In the genomic region with DNA sequence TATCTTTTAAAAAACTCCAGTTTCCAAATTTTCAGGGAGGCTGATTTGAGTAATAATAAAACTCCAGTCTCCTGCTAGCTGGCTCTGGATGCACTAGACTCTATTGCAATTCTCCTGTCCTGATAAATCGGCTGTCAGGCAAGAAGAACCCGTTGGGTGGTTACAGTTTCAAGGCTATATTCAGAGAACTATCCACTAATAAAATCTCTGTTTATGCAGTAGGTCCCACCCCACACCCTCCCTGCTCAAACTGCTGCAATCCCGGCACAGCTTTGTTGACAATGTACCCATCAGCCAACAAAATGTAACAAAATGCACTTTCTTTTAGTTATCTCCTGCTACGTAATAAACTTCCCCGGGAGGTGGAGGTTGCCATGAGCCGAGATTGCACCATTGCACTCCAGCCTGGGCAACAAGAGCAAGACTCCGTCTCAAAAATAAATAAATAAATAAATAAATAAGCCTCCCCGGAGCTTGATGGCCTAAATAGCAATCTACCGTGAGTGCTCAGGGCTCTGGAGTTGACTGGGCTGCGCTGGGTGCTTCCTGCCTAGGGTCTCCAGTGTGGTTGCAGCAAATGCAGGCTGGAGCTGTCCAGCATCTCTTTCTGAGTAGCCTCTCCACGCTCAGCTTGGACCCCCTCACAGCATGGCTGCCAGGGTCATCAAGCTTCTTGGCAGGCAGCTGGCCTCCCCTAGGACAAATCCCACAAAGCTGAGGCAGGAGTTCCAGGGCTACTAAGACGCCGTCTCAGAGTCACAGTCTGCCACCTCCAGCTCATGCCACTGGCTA, we compare ENCODE assay signal across 8 cellular contexts. TPM values are rescaled to one million over a fixed set of nuclear protein-coding genes. Genes with fewer than 3 reads are reported as not detected.
A peak's percentile ranks its signal among the peaks of the same experiment; 100 is the strongest.
DNase-seq lines count a peak whose midpoint lies in the region; ATAC-seq, FAIRE-seq and TF ChIP-seq lines count a peak whose summit lies in the region.

No MANE protein-coding gene starts in this region.

- H3K9me3 Mint-ChIP-seq in IgD-negative memory B cell (no peaks in the 10 kb centered on the region), brain (peaks cover 0 to 13% (median 0%) of the 10 kb centered on the region in 5 experiments), natural killer cell (no peaks in the 10 kb centered on the region)

- intact Hi-C loops in natural killer cell (cut with micrococcal nuclease) = no loop called here

- peaks cover 32 to 34% (median 34%) of the 10 kb centered on the region in 3 donors for H3K4me1 Mint-ChIP-seq in IgD-negative memory B cell
- H3K4me1 Mint-ChIP-seq in brain = peaks cover 52% of the 10 kb centered on the region
- H3K4me1 Mint-ChIP-seq in natural killer cell = peaks cover 26 to 35% of the 10 kb centered on the region in 2 donors

- peak overlapping the region in 2 of 3 donors; percentile 99 to 100 for H3K27ac Mint-ChIP-seq in IgD-negative memory B cell
- peak overlapping the region; percentile 51 to 100 (median 96) for H3K27ac Mint-ChIP-seq in brain
- peak overlapping the region; percentile 95 for H3K27ac Mint-ChIP-seq in natural killer cell

- TF ChIP-seq CTCF in C4-2B (conservative IDR thresholded peaks at IDR 0.05) = no peak
- no peak for TF ChIP-seq CTCF in brain (conservative IDR thresholded peaks at IDR 0.05)
- no peak for TF ChIP-seq CTCF in natural killer cell (IDR thresholded peaks at IDR 0.05)

- H3K27ac ChIP-seq in C4-2B = peak overlapping the region; percentile 51

- no peak for FAIRE-seq in H54 (lab: Jason Lieb, UNC)

- H3K36me3 Mint-ChIP-seq in IgD-negative memory B cell (peaks cover 3% of the 10 kb centered on the region), brain (no peaks in the 10 kb centered on the region), natural killer cell (no peaks in the 10 kb centered on the region)

- H3K27me3 Mint-ChIP-seq in IgD-negative memory B cell (no peaks in the 10 kb centered on the region), brain (no peaks in the 10 kb centered on the region), natural killer cell (ENCODE audit: low read depth in 2 of 2) (peaks cover 0 to under 1% of the 10 kb centered on the region in 2 donors)

- DNase-seq in natural killer cell (no peak), NCI-H69 (lab: John Stamatoyannopoulos, UW) (no peak), H54 (ENCODE audit: insufficient read length, low spot score) (no peak), NCI-H1930 (lab: John Stamatoyannopoulos, UW) (no peak)

- no peak for TF ChIP-seq POLR2A in H54 (IDR thresholded peaks at IDR 0.05; ENCODE audit: low read depth, low read length)

- ATAC-seq in natural killer cell (no peak), HG03565 (IDR thresholded peaks at IDR 0.05; ENCODE audit: unreplicated experiment) (no peak)

- H3K4me3 Mint-ChIP-seq in IgD-negative memory B cell (peak overlapping the region in 3 of 4 donors; percentile 76 to 92 (median 90)), brain (peak overlapping the region in 4 of 5 experiments; percentile 58 to 82 (median 79)), natural killer cell (peak overlapping the region; percentile 86)

RNA-seq across cellular contexts. Expression of a gene that starts 43.2 kb away (rescaled TPM):
- polyA plus RNA-seq in IgD-negative memory B cell (6.8 TPM), brain (ENCODE audit: insufficient read depth, low read depth, low replicate concordance) (59.3 TPM)
- total RNA-seq in natural killer cell = 10 to 100 TPM; 67.5 to 78.0 (median 76.2) TPM
